Comparison of ENCODE assay signal across 34 cellular contexts in genomic region chr10:47425813-47426419, GRCh38. TPM values are rescaled to one million over a fixed set of nuclear protein-coding genes. Genes with fewer than 3 reads are reported as not detected.
"Had no signal": no experiment of that assay in that cellular context is flagged by ENCODE, and none has a peak within 500 bp of the region (broad histone marks: within the 10 kb centered on the region; RNA-seq: fewer than 3 reads in every experiment).

No MANE protein-coding gene starts in this region.

- H3K27ac Mint-ChIP-seq: activated naive CD4-positive, alpha-beta T cell treated with anti-CD3 and anti-CD28 coated beads, Interleukin-2, amount 50 U/mL, for 24 hours; activated naive CD8-positive, alpha-beta T cell treated with anti-CD3 and anti-CD28 coated beads, Interleukin-2, amount 50 U/mL, for 24 hours; stimulated activated effector memory CD8-positive, alpha-beta T cell treated with anti-CD3 and anti-CD28 coated beads, Interleukin-12 subunit alpha, Interleukin-12 subunit beta, amount 100 ng/mL, for 72 hours; stimulated activated naive CD8-positive, alpha-beta T cell treated with anti-CD3 and anti-CD28 coated beads, Interleukin-15, Interleukin-2, amounts not matched to agents 100 ng/mL and 50 ng/mL, for 24 hours; T-helper 1 cell treated with Interleukin-12 subunit alpha and Interleukin-12 subunit beta and Interleukin-4 antibody, amounts not matched to agents 30 μg/mL and 1 μg/mL, for 36 hours; type B pancreatic cell had no signal

- H3K9me3 ChIP-seq: esophagus squamous epithelium, left lung, mucosa of descending colon, right lobe of liver, SK-N-SH, thoracic aorta had no signal

- H3K36me3 ChIP-seq: esophagus squamous epithelium, heart right ventricle, left lung, right lobe of liver, thoracic aorta had no signal

- DNase-seq: activated CD4-positive, alpha-beta T cell treated with anti-CD3 and anti-CD28 coated beads for 48 hours; activated CD4-positive, alpha-beta T cell treated with anti-CD3 and anti-CD28 coated beads, Interleukin-2, amount 50 U/mL, for 48 hours; activated naive CD8-positive, alpha-beta T cell treated with anti-CD3 and anti-CD28 coated beads, Interleukin-2, amount 50 U/mL, for 24 hours; amygdala; central memory CD4-positive, alpha-beta T cell; dermis blood vessel endothelial cell; effector CD8-positive, alpha-beta T cell; esophagus squamous epithelium; foreskin melanocyte; heart right ventricle; left lung; mucosa of descending colon; nucleus accumbens; right lobe of liver; SK-N-SH; stimulated activated CD4-positive, alpha-beta T cell treated with anti-CD3 and anti-CD28 coated beads, Interleukin-12 subunit alpha, Interleukin-12 subunit beta, amount 100 ng/mL, for 4 hours; stimulated activated CD4-positive, alpha-beta T cell treated with anti-CD3 and anti-CD28 coated beads, Interleukin-4, amount 100 ng/mL, for 24 hours; SW 1271; T-helper 9 cell had no signal

- H3K4me1 Mint-ChIP-seq: activated naive CD4-positive, alpha-beta T cell treated with anti-CD3 and anti-CD28 coated beads, Interleukin-2, amount 50 U/mL, for 24 hours; activated naive CD8-positive, alpha-beta T cell treated with anti-CD3 and anti-CD28 coated beads, Interleukin-2, amount 50 U/mL, for 24 hours; stimulated activated effector memory CD8-positive, alpha-beta T cell treated with anti-CD3 and anti-CD28 coated beads, Interleukin-12 subunit alpha, Interleukin-12 subunit beta, amount 100 ng/mL, for 72 hours had no signal

- H3K9me3 Mint-ChIP-seq: activated naive CD4-positive, alpha-beta T cell treated with anti-CD3 and anti-CD28 coated beads, Interleukin-2, amount 50 U/mL, for 24 hours; activated naive CD8-positive, alpha-beta T cell treated with anti-CD3 and anti-CD28 coated beads, Interleukin-2, amount 50 U/mL, for 24 hours; T-helper 1 cell treated with Interleukin-12 subunit alpha and Interleukin-12 subunit beta and Interleukin-4 antibody, amounts not matched to agents 30 μg/mL and 1 μg/mL, for 36 hours had no signal

- H3K4me3 Mint-ChIP-seq: activated naive CD4-positive, alpha-beta T cell treated with anti-CD3 and anti-CD28 coated beads, Interleukin-2, amount 50 U/mL, for 24 hours; activated naive CD8-positive, alpha-beta T cell treated with anti-CD3 and anti-CD28 coated beads, Interleukin-2, amount 50 U/mL, for 24 hours; stimulated activated effector memory CD8-positive, alpha-beta T cell treated with anti-CD3 and anti-CD28 coated beads, Interleukin-12 subunit alpha, Interleukin-12 subunit beta, amount 100 ng/mL, for 72 hours; stimulated activated naive CD8-positive, alpha-beta T cell treated with anti-CD3 and anti-CD28 coated beads, Interleukin-15, Interleukin-2, amounts not matched to agents 100 ng/mL and 50 ng/mL, for 24 hours; T-helper 1 cell treated with Interleukin-12 subunit alpha and Interleukin-12 subunit beta and Interleukin-4 antibody, amounts not matched to agents 30 μg/mL and 1 μg/mL, for 36 hours; type B pancreatic cell had no signal

- H3K27me3 ChIP-seq: esophagus squamous epithelium, left lung, right lobe of liver had no signal

- H3K4me1 ChIP-seq: esophagus squamous epithelium, heart right ventricle, left lung, parathyroid adenoma, right lobe of liver had no signal

- H3K4me3 ChIP-seq: esophagus squamous epithelium, heart right ventricle, left lung, mucosa of descending colon, right lobe of liver, thoracic aorta had no signal

- ATAC-seq: activated CD4-positive, CD25-positive, alpha-beta regulatory T cell treated with anti-CD3 and anti-CD28 coated beads, Interleukin-2, amount 50 U/mL, for 24 hours; activated naive CD8-positive, alpha-beta T cell treated with anti-CD3 and anti-CD28 coated beads, Interleukin-2, amount 50 U/mL, for 24 hours; heart right ventricle; left lung; mucosa of descending colon; right lobe of liver; stimulated activated effector memory CD8-positive, alpha-beta T cell treated with anti-CD3 and anti-CD28 coated beads, Interleukin-12 subunit alpha, Interleukin-12 subunit beta, amount 100 ng/mL, for 72 hours had no signal

- H3K36me3 Mint-ChIP-seq: activated naive CD4-positive, alpha-beta T cell treated with anti-CD3 and anti-CD28 coated beads, Interleukin-2, amount 50 U/mL, for 24 hours; stimulated activated effector memory CD8-positive, alpha-beta T cell treated with anti-CD3 and anti-CD28 coated beads, Interleukin-12 subunit alpha, Interleukin-12 subunit beta, amount 100 ng/mL, for 72 hours; type B pancreatic cell had no signal

- H3K27ac ChIP-seq: epithelial cell of prostate, esophagus squamous epithelium, heart right ventricle, left lung, parathyroid adenoma, right lobe of liver, thoracic aorta, VCaP had no signal

RNA-seq across cellular contexts. Expression of gene ZNF488, which starts 41.8 kb away (rescaled TPM):
- total RNA-seq: glomerular endothelial cell, right lobe of liver, thoracic aorta had no signal

RNA-seq across cellular contexts. Expression of gene ANXA8, which starts 58.0 kb away (rescaled TPM):
- total RNA-seq: activated CD8-positive, alpha-beta memory T cell treated with anti-CD3 and anti-CD28 coated beads for 36 hours; dermis blood vessel endothelial cell; lung microvascular endothelial cell; mesenteric fat pad; skeletal muscle tissue; thoracic aorta had no signal
